14 cellular contexts compared by ENCODE assay signal in genomic region chr1:149787688-149788451, GRCh38. TPM values are rescaled to one million over a fixed set of nuclear protein-coding genes. Genes with fewer than 3 reads are reported as not detected.
A peak's percentile ranks its signal among the peaks of the same experiment; 100 is the strongest.
DNase-seq lines count a peak whose midpoint lies in the region; ATAC-seq and TF ChIP-seq lines count a peak whose summit lies in the region.
"Not testable (repeated sequence)": the region's sequence is repeated elsewhere in the genome, so short reads cannot be mapped to it uniquely, and the experiment has no call there.
"Had no signal": no experiment of that assay in that cellular context is flagged by ENCODE, and none has a peak within 500 bp of the region (broad histone marks: within the 10 kb centered on the region; RNA-seq: fewer than 3 reads in every experiment).

No MANE protein-coding gene starts in this region.

- not testable (repeated sequence) for H3K9ac ChIP-seq in smooth muscle cell (ENCODE audit: low read depth)

- not testable (repeated sequence) for H3K4me3 ChIP-seq in PC-9, body of pancreas, heart left ventricle, hepatocyte, smooth muscle cell, upper lobe of left lung

- H3K4me3 Mint-ChIP-seq in activated T-helper 17 cell treated with anti-CD3 and anti-CD28 coated beads, Interleukin-2, amount 50 U/mL, for 72 hours; natural killer cell treated with Interleukin-12 subunit alpha and Interleukin-12 subunit beta and Interleukin-15 and Interleukin-18, amount 100 ng/mL, for 72 hours: not testable (repeated sequence)

- not testable (repeated sequence) for H4K20me1 ChIP-seq in PC-9 (ENCODE audit: insufficient read depth); hepatocyte (ENCODE audit: insufficient read depth, poor library complexity, severe bottlenecking); smooth muscle cell (ENCODE audit: low read depth)

- H3K4me1 ChIP-seq in PC-9 (replicated peaks; ENCODE audit: insufficient read depth); body of pancreas; heart left ventricle; hepatocyte (ENCODE audit: insufficient read depth); smooth muscle cell (ENCODE audit: low read depth); upper lobe of left lung: not testable (repeated sequence)

- H3K36me3 ChIP-seq in PC-9 (ENCODE audit: low read depth); body of pancreas (replicated peaks in 1 of 2; ENCODE audit: insufficient read depth in 1 of 2, low read depth in 2 of 2); heart left ventricle; hepatocyte (replicated peaks; ENCODE audit: insufficient read depth, low read depth); smooth muscle cell (ENCODE audit: low read depth); upper lobe of left lung: not testable (repeated sequence)

- not testable (repeated sequence) for H3K79me2 ChIP-seq in PC-9 (ENCODE audit: low read depth); hepatocyte; smooth muscle cell (ENCODE audit: low read depth)

- DNase-seq in PC-9; hepatocyte (ENCODE audit: low spot score); natural killer cell treated with Interleukin-12 subunit alpha and Interleukin-12 subunit beta and Interleukin-15 and Interleukin-18, amount 100 ng/mL, for 72 hours (ENCODE audit: low spot score); smooth muscle cell (lab: John Stamatoyannopoulos, UW; ENCODE audit: unreplicated experiment): not testable (repeated sequence)
- DNase-seq in body of pancreas (peak in 2 of 4 donors; percentile 13 to 41), heart left ventricle (peak in 2 of 5 donors; percentile 29 to 31), upper lobe of left lung (peak in 1 of 2 donors; percentile 48)

- not testable (repeated sequence) for H3K27ac Mint-ChIP-seq in activated T-helper 17 cell treated with anti-CD3 and anti-CD28 coated beads, Interleukin-2, amount 50 U/mL, for 72 hours; natural killer cell treated with Interleukin-12 subunit alpha and Interleukin-12 subunit beta and Interleukin-15 and Interleukin-18, amount 100 ng/mL, for 72 hours

- H3K9me2 ChIP-seq in PC-9 (ENCODE audit: insufficient read depth); hepatocyte (replicated peaks; ENCODE audit: insufficient read depth): not testable (repeated sequence)

- H3K27me3 Mint-ChIP-seq in activated T-helper 17 cell treated with anti-CD3 and anti-CD28 coated beads, Interleukin-2, amount 50 U/mL, for 72 hours; natural killer cell treated with Interleukin-12 subunit alpha and Interleukin-12 subunit beta and Interleukin-15 and Interleukin-18, amount 100 ng/mL, for 72 hours: not testable (repeated sequence)

- not testable (repeated sequence) for H3K27me3 ChIP-seq in PC-9 (ENCODE audit: insufficient read depth, low read depth); body of pancreas; heart left ventricle; hepatocyte; smooth muscle cell (ENCODE audit: low read depth); upper lobe of left lung

- peak; percentile 78 for ATAC-seq in activated T-helper 17 cell treated with anti-CD3 and anti-CD28 coated beads, Interleukin-2, amount 50 U/mL, for 72 hours (replicated peaks)
- ATAC-seq in body of pancreas (peak; percentile 61), heart left ventricle (peak; percentile 61 to 88 (median 84)), upper lobe of left lung (ENCODE audit: low FRiP score in 2 of 2) (peak; percentile 73 to 83)
- peak; percentile 51 to 80 for ATAC-seq in natural killer cell treated with Interleukin-12 subunit alpha and Interleukin-12 subunit beta and Interleukin-15 and Interleukin-18, amount 100 ng/mL, for 72 hours

- not testable (repeated sequence) for H3K4me2 ChIP-seq in PC-9, hepatocyte, smooth muscle cell

- H3K9me3 ChIP-seq in PC-9 (ENCODE audit: insufficient read depth, low read depth); body of pancreas; heart left ventricle; hepatocyte (ENCODE audit: low read depth); smooth muscle cell (replicated peaks; ENCODE audit: low read depth); upper lobe of left lung: not testable (repeated sequence)

- not testable (repeated sequence) for TF ChIP-seq EP300 in upper lobe of left lung (IDR thresholded peaks at IDR 0.05)

- H2AFZ ChIP-seq in PC-9; hepatocyte; smooth muscle cell (ENCODE audit: low read depth): not testable (repeated sequence)

- TF ChIP-seq CTCF in PC-9 (conservative IDR thresholded peaks at IDR 0.05); body of pancreas (IDR thresholded peaks at IDR 0.05); heart left ventricle (IDR thresholded peaks at IDR 0.05); hepatocyte (IDR thresholded peaks at IDR 0.05; ENCODE audit: poor library complexity); smooth muscle cell (IDR thresholded peaks at IDR 0.05; ENCODE audit: borderline replicate concordance, insufficient read depth, poor library complexity, severe bottlenecking); upper lobe of left lung (IDR thresholded peaks at IDR 0.05): not testable (repeated sequence)

- 0 out of 2 replicates have a peak overlapping the region, but pooled peaks have one; percentile 16 for H3K27ac ChIP-seq in PC-9
- H3K27ac ChIP-seq in body of pancreas, result peak overlapping the region in 2 of 4 donors; percentile 66 to 74
- H3K27ac ChIP-seq in heart left ventricle, result peak overlapping the region in 1 of 12 donors; percentile 42
- H3K27ac ChIP-seq in hepatocyte, result peak overlapping the region; percentile 53
- peak overlapping the region; percentile 35 for H3K27ac ChIP-seq in smooth muscle cell (ENCODE audit: low read depth)
- H3K27ac ChIP-seq in upper lobe of left lung, result peak overlapping the region in 1 of 4 donors; percentile 73

- intact Hi-C loops in PC-9 (cut with micrococcal nuclease; ENCODE audit: unreplicated experiment); body of pancreas (cut with DNase I); heart left ventricle (cut with DNase I): not testable (repeated sequence)

- CTCF ChIA-PET in PC-9 (lab: Charles Lee), result not testable (repeated sequence)

- H3K36me3 Mint-ChIP-seq in activated T-helper 17 cell treated with anti-CD3 and anti-CD28 coated beads, Interleukin-2, amount 50 U/mL, for 72 hours (ENCODE audit: low read depth); natural killer cell treated with Interleukin-12 subunit alpha and Interleukin-12 subunit beta and Interleukin-15 and Interleukin-18, amount 100 ng/mL, for 72 hours: not testable (repeated sequence)

- BruUV-seq in PC-9 (replicated peaks; lab: Mats Ljungman, UMichigan), result not testable (repeated sequence)

- TF ChIP-seq POLR2A in body of pancreas (IDR thresholded peaks at IDR 0.05); heart left ventricle (IDR thresholded peaks at IDR 0.05); upper lobe of left lung (IDR thresholded peaks at IDR 0.05): not testable (repeated sequence)

- not testable (repeated sequence) for H3K4me1 Mint-ChIP-seq in activated T-helper 17 cell treated with anti-CD3 and anti-CD28 coated beads, Interleukin-2, amount 50 U/mL, for 72 hours; natural killer cell treated with Interleukin-12 subunit alpha and Interleukin-12 subunit beta and Interleukin-15 and Interleukin-18, amount 100 ng/mL, for 72 hours (ENCODE audit: low read depth in 2 of 2)

- 43% methylated on average over 1 of the region's 3 CpGs; no CpG with 5 or more reads in 1 of the 2 donors for WGBS in body of pancreas, 2 donors
- WGBS in heart left ventricle, 4 donors, result 70 to 100% (median 80%) methylated on average over 2 to 3 of the region's 3 CpGs
- 100% methylated on average over 2 of the region's 3 CpGs for WGBS in hepatocyte (ENCODE audit: low lambda C conversion rate, missing lambda C conversion rate)
- whole genome bisulfite sequencing in smooth muscle cell (ENCODE audit: low lambda C conversion rate), result 40% methylated on average over 2 of the region's 3 CpGs
- WGBS in upper lobe of left lung, 2 donors, result 55 to 57% methylated on average over 1 to 2 of the region's 3 CpGs

- POLR2A ChIA-PET in PC-9 (lab: Charles Lee; ENCODE audit: unreplicated experiment), result not testable (repeated sequence)

- not testable (repeated sequence) for H3K9me3 Mint-ChIP-seq in activated T-helper 17 cell treated with anti-CD3 and anti-CD28 coated beads, Interleukin-2, amount 50 U/mL, for 72 hours; natural killer cell treated with Interleukin-12 subunit alpha and Interleukin-12 subunit beta and Interleukin-15 and Interleukin-18, amount 100 ng/mL, for 72 hours

- H3F3A ChIP-seq in PC-9 (ENCODE audit: insufficient read depth, low read depth); smooth muscle cell (ENCODE audit: low read depth): not testable (repeated sequence)

RNA-seq across cellular contexts. Expression of gene FCGR1A, which starts 5.4 kb away (rescaled TPM):
- total RNA-seq in PC-9 (2021), result not detected in 2 replicates
- not detected for total RNA-seq in activated T-helper 17 cell treated with anti-CD3 and anti-CD28 coated beads, Interleukin-2, amount 50 U/mL, for 72 hours
- total RNA-seq in body of pancreas, result 1 to 10 TPM in 1 of 2 donors, not detected in 1; 3.1 TPM
- total RNA-seq in heart left ventricle, result 10 to 100 TPM in 1 of 9 donors, 1 to 10 TPM in 6, under 1 TPM in 1, not detected in 1; 0.37 to 52.0 (median 1.9) TPM
- polyA plus RNA-seq in heart left ventricle, result 1 to 10 TPM; 1.1 to 2.7 TPM
- 0.07 and 0.24 TPM in 2 replicates for total RNA-seq in hepatocyte
- polyA plus RNA-seq in hepatocyte, result 0.52 and 1.00 TPM in 2 replicates
- total RNA-seq in natural killer cell treated with Interleukin-12 subunit alpha and Interleukin-12 subunit beta and Interleukin-15 and Interleukin-18, amount 100 ng/mL, for 72 hours, result 1 to 10 TPM in 1 of 2 donors, under 1 TPM in 1; 0.93 to 1.3 TPM
- total RNA-seq in smooth muscle cell, result not detected in 2 replicates
- not detected in 2 replicates for polyA plus RNA-seq in smooth muscle cell
- total RNA-seq in upper lobe of left lung, result 10 to 100 TPM; 12.8 to 52.7 (median 26.3) TPM
- total RNA-seq: B cell; CD4-positive, CD25-positive, alpha-beta regulatory T cell; GM23338; LHCN-M2; OCI-LY7 had no signal
- polyA plus RNA-seq: A549; CD4-positive, CD25-positive, alpha-beta regulatory T cell; GM23338 had no signal
